Comparison of ENCODE assay signal across 8 cellular contexts in genomic region chr12:54379401-54380201, GRCh38. TPM values are rescaled to one million over a fixed set of nuclear protein-coding genes. Genes with fewer than 3 reads are reported as not detected.
A peak's percentile ranks its signal among the peaks of the same experiment; 100 is the strongest.
DNase-seq lines count a peak whose midpoint lies in the region; ATAC-seq and TF ChIP-seq lines count a peak whose summit lies in the region.

No MANE protein-coding gene starts in this region.

- H3K27me3 Mint-ChIP-seq in activated CD4-positive, alpha-beta memory T cell treated with anti-CD3 and anti-CD28 coated beads, Interleukin-2, amount 10 ng/mL, durations not matched to agents 7 days and 5 days, result peaks cover 3% of the 10 kb centered on the region

- H3K9ac ChIP-seq in duodenal mucosa (ENCODE audit: low read depth in 1 of 2, low read length in 2 of 2), result peak overlapping the region in 1 of 2 donors; percentile 15

- H3K4me3 ChIP-seq in duodenal mucosa (ENCODE audit: low read depth in 1 of 2, low read length in 2 of 2), result peak overlapping the region; percentile 61 to 63
- peak overlapping the region; percentile 49 for H3K4me3 ChIP-seq in lower lobe of right lung

- H3K36me3 Mint-ChIP-seq in activated CD4-positive, alpha-beta memory T cell treated with anti-CD3 and anti-CD28 coated beads, Interleukin-2, amount 10 ng/mL, durations not matched to agents 7 days and 5 days (ENCODE audit: low read depth), result no peaks in the 10 kb centered on the region

- no peaks in the 10 kb centered on the region for H3K9me3 ChIP-seq in duodenal mucosa (ENCODE audit: control insufficient read depth in 1 of 2, low read length in 2 of 2)
- no peaks in the 10 kb centered on the region for H3K9me3 ChIP-seq in lower lobe of right lung

- TF ChIP-seq CTCF in lower lobe of right lung (IDR thresholded peaks at IDR 0.05), result peak; percentile 100

- H3K27ac Mint-ChIP-seq in activated CD4-positive, alpha-beta memory T cell treated with anti-CD3 and anti-CD28 coated beads, Interleukin-2, amount 10 ng/mL, durations not matched to agents 7 days and 5 days, result no peak overlapping the region

- intact Hi-C loops in lower lobe of right lung (cut with DNase I), result no loop called here

- POLR2A ChIA-PET in activated CD4-positive, alpha-beta memory T cell treated with anti-CD3 and anti-CD28 coated beads, Interleukin-2, amount 10 ng/mL, durations not matched to agents 7 days and 5 days (lab: Charles Lee), result interaction anchor here (1.0 to 3.5 kb wide), 6 partner anchors 21 to 165 kb away, joined by 3 to 12 read pairs (median 4); no protein-coding TSS in a partner anchor

- no peak overlapping the region for H3K27ac ChIP-seq in duodenal mucosa (ENCODE audit: low read depth, low read length)
- peak overlapping the region; percentile 41 for H3K27ac ChIP-seq in lower lobe of right lung

- H3K27me3 ChIP-seq in duodenal mucosa (ENCODE audit: control insufficient read depth in 1 of 2, insufficient read depth in 2 of 2, low read length in 2 of 2), result no peaks in the 10 kb centered on the region
- H3K27me3 ChIP-seq in lower lobe of right lung (ENCODE audit: low read depth), result no peaks in the 10 kb centered on the region

- CTCF ChIA-PET in activated CD4-positive, alpha-beta memory T cell treated with anti-CD3 and anti-CD28 coated beads, Interleukin-2, amount 10 ng/mL, durations not matched to agents 7 days and 5 days (lab: Charles Lee), result interaction anchor here (0.5 to 5.0 kb wide), 50 partner anchors 9 to 771 kb away, joined by 3 to 39 read pairs (median 4); partner anchors contain the start of genes COPZ1 and NCKAP1L

- peaks cover 25% of the 10 kb centered on the region for H3K4me1 Mint-ChIP-seq in activated CD4-positive, alpha-beta memory T cell treated with anti-CD3 and anti-CD28 coated beads, Interleukin-2, amount 10 ng/mL, durations not matched to agents 7 days and 5 days

- ATAC-seq in HG03280 (IDR thresholded peaks at IDR 0.05; ENCODE audit: unreplicated experiment) (peak; percentile 90), lower lobe of right lung (peak; percentile 92 to 94)

- DNase-seq in NK-92 treated with Interleukin-12 subunit alpha and Interleukin-12 subunit beta, amount 100 ng/mL, for 24 hours (lab: John Stamatoyannopoulos, UW), result peak; percentile 40
- no peak for DNase-seq in NK-92 (lab: John Stamatoyannopoulos, UW; ENCODE audit: unreplicated experiment)
- peak; percentile 83 to 95 for DNase-seq in NCI-H526 (lab: John Stamatoyannopoulos, UW)
- DNase-seq in activated CD4-positive, alpha-beta memory T cell treated with anti-CD3 and anti-CD28 coated beads, Interleukin-2, amount 10 ng/mL, durations not matched to agents 7 days and 5 days, result peak; percentile 90
- DNase-seq in lower lobe of right lung, result peak; percentile 93
- DNase-seq in stimulated activated CD4-positive, alpha-beta T cell treated with anti-CD3 and anti-CD28 coated beads, Interleukin-4, amount 100 ng/mL, for 4 hours, result peak; percentile 83 to 88

- H3K36me3 ChIP-seq in duodenal mucosa (ENCODE audit: control insufficient read depth in 1 of 2, insufficient read depth in 2 of 2, low read length in 2 of 2), result no peaks in the 10 kb centered on the region
- peaks cover 4% of the 10 kb centered on the region for H3K36me3 ChIP-seq in lower lobe of right lung

- H3K9me3 Mint-ChIP-seq in activated CD4-positive, alpha-beta memory T cell treated with anti-CD3 and anti-CD28 coated beads, Interleukin-2, amount 10 ng/mL, durations not matched to agents 7 days and 5 days, result no peaks in the 10 kb centered on the region

- H3K4me3 Mint-ChIP-seq in activated CD4-positive, alpha-beta memory T cell treated with anti-CD3 and anti-CD28 coated beads, Interleukin-2, amount 10 ng/mL, durations not matched to agents 7 days and 5 days, result peak overlapping the region; percentile 22

- peaks cover 7% of the 10 kb centered on the region in 2 donors for H3K4me1 ChIP-seq in duodenal mucosa (ENCODE audit: control insufficient read depth in 1 of 2, insufficient read depth in 2 of 2, low read length in 2 of 2)
- H3K4me1 ChIP-seq in lower lobe of right lung, result peaks cover 17% of the 10 kb centered on the region

RNA-seq across cellular contexts. Expression of gene ZNF385A, which starts 4.9 kb away (rescaled TPM):
- total RNA-seq in activated CD4-positive, alpha-beta memory T cell treated with anti-CD3 and anti-CD28 coated beads, Interleukin-2, amount 10 ng/mL, durations not matched to agents 7 days and 5 days, result 1 to 10 TPM in 1 of 2 experiments, under 1 TPM in 1; 0.38 to 1.2 TPM
- 28.3 TPM for total RNA-seq in lower lobe of right lung

RNA-seq across cellular contexts. Expression of gene GPR84, which starts 15.3 kb away (rescaled TPM):
- total RNA-seq in activated CD4-positive, alpha-beta memory T cell treated with anti-CD3 and anti-CD28 coated beads, Interleukin-2, amount 10 ng/mL, durations not matched to agents 7 days and 5 days, result under 1 TPM; 0.18 to 0.25 TPM
- total RNA-seq in lower lobe of right lung, result 0.65 TPM

RNA-seq across cellular contexts. Expression of gene ITGA5, which starts 39.5 kb away (rescaled TPM):
- total RNA-seq in activated CD4-positive, alpha-beta memory T cell treated with anti-CD3 and anti-CD28 coated beads, Interleukin-2, amount 10 ng/mL, durations not matched to agents 7 days and 5 days, result 100 to 1,000 TPM; 102 to 107 TPM
- 97.1 TPM for total RNA-seq in lower lobe of right lung

RNA-seq across cellular contexts. Expression of gene COPZ1, which starts 54.7 kb away (rescaled TPM):
- total RNA-seq in activated CD4-positive, alpha-beta memory T cell treated with anti-CD3 and anti-CD28 coated beads, Interleukin-2, amount 10 ng/mL, durations not matched to agents 7 days and 5 days, result 100 to 1,000 TPM; 126 to 130 TPM
- total RNA-seq in lower lobe of right lung, result 129 TPM

Comparison
In these comparisons a context has a peak if more than half of its experiments do, and no peak if none do; other contexts are left out.
1. RNA of gene ZNF385A, which starts 4.9 kb away (total RNA-seq): 28.3 TPM in lower lobe of right lung (single experiment); 0.38 to 1.2 TPM in activated CD4-positive, alpha-beta memory T cell treated with anti-CD3 and anti-CD28 coated beads, Interleukin-2, amount 10 ng/mL, durations not matched to agents 7 days and 5 days; every median in the first group is over 10 times any median in the second.